In genomic region chr2:160324161-160324768, GRCh38 we compare ENCODE assay signal across 9 cellular contexts.
DNase-seq lines count a peak whose midpoint lies in the region; ATAC-seq, FAIRE-seq and TF ChIP-seq lines count a peak whose summit lies in the region.
"Had no signal": no experiment of that assay in that cellular context is flagged by ENCODE, and none has a peak within 500 bp of the region (broad histone marks: within the 10 kb centered on the region; RNA-seq: fewer than 3 reads in every experiment).

No MANE protein-coding gene starts in this region.

- H3K27ac ChIP-seq in CD4-positive, alpha-beta T cell (ENCODE audit: low read depth, low read length): no peak overlapping the region
- H3K27ac ChIP-seq in pancreas: no peak overlapping the region

- WGBS in pancreas, 2 donors: 22 to 24% methylated on average over 11 of the region's 11 CpGs

- POLR2A ChIA-PET in CD4-positive, alpha-beta T cell (lab: Charles Lee): interaction anchor here (0.6 to 1.3 kb wide), 5 partner anchors 8 to 669 kb away, joined by 3 to 8 read pairs (median 4); no protein-coding TSS in a partner anchor

- CTCF ChIA-PET in CD4-positive, alpha-beta T cell (lab: Charles Lee): interaction anchor here (1.0 to 2.6 kb wide), 10 partner anchors 8 to 740 kb away, joined by 3 to 19 read pairs (median 4); no protein-coding TSS in a partner anchor

- H3K9me3 ChIP-seq in CD4-positive, alpha-beta T cell (ENCODE audit: control insufficient read depth, low read length): no peaks in the 10 kb centered on the region
- no peaks in the 10 kb centered on the region for H3K9me3 ChIP-seq in pancreas

- H3K4me1 Mint-ChIP-seq in CD4-positive, alpha-beta T cell (ENCODE audit: low read depth): peaks cover 93% of the 10 kb centered on the region

- H3K4me3 ChIP-seq in fibroblast of mammary gland (ENCODE audit: control insufficient read depth, low read depth, low read length) (no peak overlapping the region), pancreas (no peak overlapping the region)
- H3K4me3 ChIP-seq: skin epidermis had no signal

- no peaks in the 10 kb centered on the region for H3K36me3 ChIP-seq in pancreas

- TF ChIP-seq CTCF in CD4-positive, alpha-beta T cell (IDR thresholded peaks at IDR 0.05): peak; percentile 76
- TF ChIP-seq CTCF in fibroblast of mammary gland (conservative IDR thresholded peaks at IDR 0.05; ENCODE audit: control insufficient read depth, insufficient read depth, low read depth, low read length) (peak; percentile 76), pancreas (IDR thresholded peaks at IDR 0.05) (peak; percentile 31 to 59 (median 45))

- ATAC-seq in CD4-positive, alpha-beta T cell (ENCODE audit: poor library complexity): no peak
- peak; percentile 63 for ATAC-seq in GM21390 (IDR thresholded peaks at IDR 0.05; ENCODE audit: unreplicated experiment)
- peak; percentile 58 to 88 (median 70) for ATAC-seq in pancreas
- no peak for ATAC-seq in GM21423 (IDR thresholded peaks at IDR 0.05; ENCODE audit: unreplicated experiment)

- H3K27me3 Mint-ChIP-seq in CD4-positive, alpha-beta T cell: no peaks in the 10 kb centered on the region

- no peaks in the 10 kb centered on the region for H3K27me3 ChIP-seq in CD4-positive, alpha-beta T cell (ENCODE audit: control insufficient read depth, insufficient read depth, low read length)
- no peaks in the 10 kb centered on the region for H3K27me3 ChIP-seq in pancreas

- FAIRE-seq in pancreas (lab: Jason Lieb, UNC): peak; percentile 9

- no peaks in the 10 kb centered on the region for H3K36me3 Mint-ChIP-seq in CD4-positive, alpha-beta T cell (ENCODE audit: low read depth)

- peak; percentile 12 to 48 (median 24) for DNase-seq in CD4-positive, alpha-beta T cell
- DNase-seq in NCI-H446 treated with DMSO at 0.1 percent for 48 hours (lab: John Stamatoyannopoulos, UW) (peak; percentile 29), fibroblast of mammary gland (ENCODE audit: low read depth) (peak; percentile 74), pancreas (peak in 5 of 6 donors; percentile 10 to 67 (median 35)), DMS79 (lab: John Stamatoyannopoulos, UW) (no peak)
- DNase-seq in activated CD8-positive, alpha-beta memory T cell treated with anti-CD3 and anti-CD28 coated beads, Interleukin-2, amount 50 U/mL, for 4 hours: peak; percentile 41

- intact Hi-C loops in CD4-positive, alpha-beta T cell (cut with DNase I, micrococcal nuclease): loop anchor here (1.0 to 10.0 kb wide), 4 partner anchors 591 to 670 kb away; no protein-coding TSS in a partner anchor
- intact Hi-C loops in pancreas (cut with DNase I): no loop called here

- peak overlapping the region; percentile 14 for H3K27ac Mint-ChIP-seq in CD4-positive, alpha-beta T cell

- peak overlapping the region; percentile 12 for H3K4me3 Mint-ChIP-seq in CD4-positive, alpha-beta T cell

- peaks cover 0 to 7% (median 4%) of the 10 kb centered on the region in 3 donors for H3K4me1 ChIP-seq in pancreas

- H3K9me3 Mint-ChIP-seq in CD4-positive, alpha-beta T cell: no peaks in the 10 kb centered on the region

Comparison
In these comparisons a context has a peak if more than half of its experiments do, and no peak if none do; other contexts are left out.
1. ATAC-seq: peak in GM21390 (single experiment) and pancreas (4 of 4); none in CD4-positive, alpha-beta T cell (single experiment) and GM21423 (single experiment).
2. intact Hi-C loops: an anchor here in CD4-positive, alpha-beta T cell (1.0 to 10.0 kb wide); none called in pancreas.
3. Peak in every context shown above with its lines, with median percentiles within 50 percentile points of each other: CTCF ChIP-seq.